Comparison of ENCODE assay signal across 1 cellular context in genomic region chr2:238744951-238745350, GRCh38.
TF ChIP-seq lines count a peak whose summit lies in the region.

No MANE protein-coding gene starts in this region.

TF ChIP-seq in H1, 55 proteins besides CTCF, POLR2A, EP300 and RAD21 (continued from another document):
- TF ChIP-seq CHD7 (IDR thresholded peaks at IDR 0.05; ENCODE audit: insufficient replicate concordance, low read length), result no peak
- TF ChIP-seq CBX8 (IDR thresholded peaks at IDR 0.05; ENCODE audit: borderline replicate concordance, low read depth, low read length), result no peak
- no peak for TF ChIP-seq CEBPB (IDR thresholded peaks at IDR 0.05; ENCODE audit: low read depth, low read length)
- TF ChIP-seq TAF7 (optimal IDR thresholded peaks at IDR 0.05; ENCODE audit: borderline replicate concordance, low read depth, low read length), result no peak
- TF ChIP-seq SIX5 (IDR thresholded peaks at IDR 0.05; ENCODE audit: low read depth, low read length), result no peak
TF ChIP-seq in H1: peak in this region for 0.
